ENCODE assay signal across 18 cellular contexts in genomic region chr6:155117266-155117665, GRCh38.
DNase-seq lines count a peak whose midpoint lies in the region; ATAC-seq, FAIRE-seq and TF ChIP-seq lines count a peak whose summit lies in the region.
"Had no signal": no experiment of that assay in that cellular context is flagged by ENCODE, and none has a peak within 500 bp of the region (broad histone marks: within the 10 kb centered on the region; RNA-seq: fewer than 3 reads in every experiment).

No MANE protein-coding gene starts in this region.

- H4K20me1 ChIP-seq in astrocyte (ENCODE audit: insufficient read depth, low read length): no peaks in the 10 kb centered on the region

- H3K4me2 ChIP-seq in astrocyte (ENCODE audit: low read length): peak overlapping the region; percentile 30

- no peaks in the 10 kb centered on the region for H3K27me3 ChIP-seq in BJ (ENCODE audit: control insufficient read depth, insufficient read depth, low read length)
- H3K27me3 ChIP-seq in astrocyte (ENCODE audit: insufficient read depth, low read length): no peaks in the 10 kb centered on the region
- H3K27me3 ChIP-seq: colonic mucosa, esophagus squamous epithelium, sigmoid colon had no signal

- H3K4me3 Mint-ChIP-seq in astrocyte (ENCODE audit: unreplicated experiment): no peak overlapping the region
- H3K4me3 Mint-ChIP-seq: activated CD4-positive, alpha-beta T cell treated with anti-CD3 and anti-CD28 coated beads, Interleukin-2, amount 10 ng/mL, durations not matched to agents 7 days and 5 days; CD4-positive, alpha-beta memory T cell; nephron; T-helper 1 cell treated with Interleukin-12 subunit alpha and Interleukin-12 subunit beta and Interleukin-4 antibody, amounts not matched to agents 30 μg/mL and 1 μg/mL, for 36 hours had no signal

- in situ Hi-C loops in GM13977 (cut with MboI; ENCODE audit: low pct_unique_long_range_greater_than_20kb, low sequenced_read_pairs, unreplicated experiment): no loop called here

- FAIRE-seq in HTR-8/SVneo (lab: Jason Lieb, UNC): peak; percentile 71
- FAIRE-seq in astrocyte (lab: Jason Lieb, UNC): peak; percentile 49

- H3K27ac ChIP-seq in astrocyte (ENCODE audit: low read depth, low read length): peak overlapping the region; percentile 51
- H3K27ac ChIP-seq: colonic mucosa, esophagus squamous epithelium, sigmoid colon had no signal

- CTCF ChIA-PET in BJ (lab: Yijun Ruan, JAX): interaction anchor here (0.6 to 1.7 kb wide), 4 partner anchors 27 to 370 kb away, joined by 3 to 5 read pairs (median 3); no protein-coding TSS in a partner anchor

- H3K4me1 ChIP-seq in astrocyte (ENCODE audit: insufficient read depth, low read length): peaks cover 24% of the 10 kb centered on the region
- H3K4me1 ChIP-seq: colonic mucosa, esophagus squamous epithelium had no signal

- H3K27ac Mint-ChIP-seq in astrocyte (ENCODE audit: unreplicated experiment): peak overlapping the region; percentile 94
- H3K27ac Mint-ChIP-seq: activated CD4-positive, alpha-beta T cell treated with anti-CD3 and anti-CD28 coated beads, Interleukin-2, amount 10 ng/mL, durations not matched to agents 7 days and 5 days; CD4-positive, alpha-beta memory T cell; nephron; T-helper 1 cell treated with Interleukin-12 subunit alpha and Interleukin-12 subunit beta and Interleukin-4 antibody, amounts not matched to agents 30 μg/mL and 1 μg/mL, for 36 hours had no signal

- POLR2A ChIA-PET in BJ (lab: Charles Lee): no interaction called here

- no peaks in the 10 kb centered on the region for H3K36me3 ChIP-seq in BJ (ENCODE audit: control insufficient read depth, insufficient read depth, low read length)
- H3K36me3 ChIP-seq in astrocyte (ENCODE audit: insufficient read depth, low read length): no peaks in the 10 kb centered on the region
- H3K36me3 ChIP-seq: colonic mucosa, esophagus squamous epithelium, sigmoid colon had no signal

- H3K36me3 Mint-ChIP-seq in astrocyte (ENCODE audit: low read depth, unreplicated experiment): peaks cover 5% of the 10 kb centered on the region
- H3K36me3 Mint-ChIP-seq: CD4-positive, alpha-beta memory T cell had no signal

- H3K9me3 ChIP-seq in astrocyte (ENCODE audit: insufficient read depth, low read depth, low read length): no peaks in the 10 kb centered on the region
- H3K9me3 ChIP-seq: colonic mucosa, esophagus squamous epithelium, sigmoid colon had no signal

- ATAC-seq in GM21390 (IDR thresholded peaks at IDR 0.05; ENCODE audit: unreplicated experiment): no peak
- ATAC-seq: left lobe of liver had no signal

- H3K4me3 ChIP-seq in BJ (ENCODE audit: low read depth, low read length): no peak overlapping the region
- H3K4me3 ChIP-seq in astrocyte (ENCODE audit: insufficient read depth, low read depth, low read length): no peak overlapping the region
- H3K4me3 ChIP-seq: colonic mucosa, esophagus squamous epithelium, sigmoid colon had no signal

- TF ChIP-seq CTCF in BJ (IDR thresholded peaks at IDR 0.05; ENCODE audit: insufficient read depth, low read depth, low read length): no peak
- TF ChIP-seq CTCF in astrocyte (IDR thresholded peaks at IDR 0.05; ENCODE audit: insufficient read depth, low read depth, low read length): no peak
- no peak for TF ChIP-seq CTCF in GM13977 (IDR thresholded peaks at IDR 0.05; ENCODE audit: extremely low read depth, insufficient read depth, missing control alignments)

- H3K9me3 Mint-ChIP-seq in astrocyte (ENCODE audit: unreplicated experiment): no peaks in the 10 kb centered on the region
- H3K9me3 Mint-ChIP-seq: activated CD4-positive, alpha-beta T cell treated with anti-CD3 and anti-CD28 coated beads, Interleukin-2, amount 10 ng/mL, durations not matched to agents 7 days and 5 days; CD4-positive, alpha-beta memory T cell; nephron; T-helper 1 cell treated with Interleukin-12 subunit alpha and Interleukin-12 subunit beta and Interleukin-4 antibody, amounts not matched to agents 30 μg/mL and 1 μg/mL, for 36 hours had no signal

- peaks cover 41% of the 10 kb centered on the region for H3K4me1 Mint-ChIP-seq in astrocyte (ENCODE audit: low read depth, unreplicated experiment)
- H3K4me1 Mint-ChIP-seq: activated CD4-positive, alpha-beta T cell treated with anti-CD3 and anti-CD28 coated beads, Interleukin-2, amount 10 ng/mL, durations not matched to agents 7 days and 5 days had no signal

- peak overlapping the region; percentile 23 for H3K9ac ChIP-seq in astrocyte (ENCODE audit: low read length)

- H2AFZ ChIP-seq in astrocyte (ENCODE audit: low read depth, low read length): no peak overlapping the region

- H3K27me3 Mint-ChIP-seq in astrocyte (ENCODE audit: low read depth, unreplicated experiment): no peaks in the 10 kb centered on the region
- H3K27me3 Mint-ChIP-seq: activated CD4-positive, alpha-beta T cell treated with anti-CD3 and anti-CD28 coated beads, Interleukin-2, amount 10 ng/mL, durations not matched to agents 7 days and 5 days had no signal

- DNase-seq in BJ (ENCODE audit: low read depth): peak; percentile 89
- peak; percentile 63 for DNase-seq in HTR-8/SVneo (ENCODE audit: insufficient read length, low spot score)
- peak; percentile 92 for DNase-seq in astrocyte (ENCODE audit: low read depth)
- DNase-seq in kidney tubule cell (ENCODE audit: low spot score): peak; percentile 80
- DNase-seq in cerebellum (ENCODE audit: low spot score): no peak
- no peak for DNase-seq in hypothalamus (lab: John Stamatoyannopoulos, UW)
- no peak for DNase-seq in GM13977 (ENCODE audit: low spot score)
- DNase-seq: activated CD4-positive, alpha-beta T cell treated with anti-CD3 and anti-CD28 coated beads, Interleukin-2, amount 10 ng/mL, durations not matched to agents 7 days and 5 days; activated gamma-delta T cell treated with Interleukin-2 at 50 U/mL for 16 hours; CD4-positive, alpha-beta memory T cell; colonic mucosa; esophagus squamous epithelium; Karpas-422; sigmoid colon had no signal

- no peaks in the 10 kb centered on the region for H3K79me2 ChIP-seq in astrocyte (ENCODE audit: insufficient read depth, low read length)

Comparison
In these comparisons a context has a peak if more than half of its experiments do, and no peak if none do; other contexts are left out.
1. DNase-seq: peak in BJ (single experiment), HTR-8/SVneo (single experiment), astrocyte (single experiment) and kidney tubule cell (single experiment); none in cerebellum (single experiment), hypothalamus (0 of 51) and GM13977 (single experiment).